In the genomic region with DNA sequence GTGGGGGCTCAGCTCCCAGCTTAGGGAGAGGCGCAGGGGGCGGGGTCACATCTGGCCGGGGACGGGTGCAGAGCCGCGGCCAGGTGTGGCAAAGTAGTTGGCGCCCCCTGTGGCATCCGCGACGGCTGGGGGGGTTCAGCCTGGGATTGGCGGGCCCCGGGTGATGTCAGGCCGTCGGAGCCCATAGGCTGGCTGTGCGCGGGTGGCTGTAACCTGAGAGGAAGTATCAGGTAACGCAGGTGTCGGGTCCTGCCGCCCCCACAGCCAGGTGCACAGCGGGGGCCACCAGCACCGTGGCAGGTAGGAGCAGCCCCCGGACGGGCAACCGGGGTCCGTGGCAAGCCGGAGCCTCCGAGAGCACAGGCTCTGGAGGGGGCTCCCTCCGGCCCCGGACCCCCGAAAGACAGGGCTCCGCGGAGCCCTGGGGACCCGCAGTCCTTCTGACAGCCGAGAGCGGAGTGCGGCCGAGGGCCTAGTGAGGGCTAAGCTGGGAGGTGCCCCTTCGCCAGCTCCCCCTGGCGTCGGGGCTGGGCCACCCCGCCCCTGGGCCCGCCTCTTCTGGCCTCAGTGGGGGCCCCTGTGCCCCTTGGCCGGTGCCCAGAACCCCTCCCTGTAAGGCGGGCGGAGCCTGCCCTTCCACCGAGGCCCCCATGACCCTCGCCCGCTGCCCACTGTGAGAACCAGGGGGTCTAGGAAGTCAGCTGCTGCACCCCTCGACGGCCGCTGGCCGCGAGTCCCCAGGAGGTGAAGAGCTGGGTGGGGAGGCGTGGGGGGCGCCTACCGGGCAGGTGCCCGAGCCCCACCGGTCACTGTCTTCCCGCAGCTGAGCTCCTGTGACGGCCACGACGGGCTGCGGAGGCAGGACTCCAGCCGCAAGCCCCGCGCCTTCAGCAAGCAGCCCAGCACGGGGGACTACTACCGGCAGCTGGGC, we compare ENCODE assay signal across 1 cellular context.
TF ChIP-seq lines count a peak whose summit lies in the region.

No MANE protein-coding gene starts in this region.

TF ChIP-seq in HepG2, 621 proteins besides CTCF, POLR2A, EP300 and RAD21 (continued from another document and continues in another):
- TF ChIP-seq ZBTB40 (IDR thresholded peaks at IDR 0.05) = no peak
- TF ChIP-seq ZBTB40 (CRISPR knock-in tag; IDR thresholded peaks at IDR 0.05) = no peak
- TF ChIP-seq NR2F6 (IDR thresholded peaks at IDR 0.05) = peak; percentile 56
- TF ChIP-seq NR2F6 (CRISPR knock-in tag; IDR thresholded peaks at IDR 0.05) = peak; percentile 71; the same call in 1 of the 2 replicates
- no peak for TF ChIP-seq BRF2 (CRISPR knock-in tag; IDR thresholded peaks at IDR 0.05)
- TF ChIP-seq SOX13 (IDR thresholded peaks at IDR 0.05) = no peak
- TF ChIP-seq SOX13 (CRISPR knock-in tag; conservative IDR thresholded peaks at IDR 0.05 in 1 of 2, IDR thresholded peaks at IDR 0.05 in 1 of 2) = peak in 1 of 2 experiments; percentile 39; a peak in 1 of 4 replicates
- no peak for TF ChIP-seq DMAP1 (CRISPR knock-in tag; IDR thresholded peaks at IDR 0.05)
- TF ChIP-seq HNRNPL (IDR thresholded peaks at IDR 0.05; ENCODE audit: low read depth, low read length) = peak; percentile 99
- TF ChIP-seq ZNF782 (CRISPR knock-in tag; IDR thresholded peaks at IDR 0.05; ENCODE audit: borderline replicate concordance) = no peak
- TF ChIP-seq, protein P1, sequence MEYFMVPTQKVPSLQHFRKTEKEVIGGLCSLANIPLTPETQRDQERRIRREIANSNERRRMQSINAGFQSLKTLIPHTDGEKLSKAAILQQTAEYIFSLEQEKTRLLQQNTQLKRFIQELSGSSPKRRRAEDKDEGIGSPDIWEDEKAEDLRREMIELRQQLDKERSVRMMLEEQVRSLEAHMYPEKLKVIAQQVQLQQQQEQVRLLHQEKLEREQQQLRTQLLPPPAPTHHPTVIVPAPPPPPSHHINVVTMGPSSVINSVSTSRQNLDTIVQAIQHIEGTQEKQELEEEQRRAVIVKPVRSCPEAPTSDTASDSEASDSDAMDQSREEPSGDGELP (IDR thresholded peaks at IDR 0.05; ENCODE audit: borderline replicate concordance, low read depth) = peak; percentile 26; the same call in 1 of the 2 replicates
- TF ChIP-seq ZNF343 (CRISPR knock-in tag; IDR thresholded peaks at IDR 0.05) = peak; percentile 75; the same call in 1 of the 2 replicates
- 0 out of 2 replicates have a peak, but pooled peaks have one; percentile 59 for TF ChIP-seq SAFB2 (CRISPR knock-in tag; IDR thresholded peaks at IDR 0.05; ENCODE audit: borderline replicate concordance, low read depth)
- no peak; the same call in 1 of the 2 replicates for TF ChIP-seq FIP1L1 (IDR thresholded peaks at IDR 0.05; ENCODE audit: borderline replicate concordance, insufficient read depth, low read depth, low read length)
- peak; percentile 51; the same call in 1 of the 2 replicates for TF ChIP-seq MYC (CRISPR knock-in tag; IDR thresholded peaks at IDR 0.05; ENCODE audit: borderline replicate concordance)
- TF ChIP-seq ZNF674 (CRISPR knock-in tag; IDR thresholded peaks at IDR 0.05; ENCODE audit: low read depth) = no peak
- TF ChIP-seq GFI1 (CRISPR knock-in tag; IDR thresholded peaks at IDR 0.05; ENCODE audit: borderline replicate concordance) = no peak; the same call in 1 of the 2 replicates
- TF ChIP-seq, protein P2, sequence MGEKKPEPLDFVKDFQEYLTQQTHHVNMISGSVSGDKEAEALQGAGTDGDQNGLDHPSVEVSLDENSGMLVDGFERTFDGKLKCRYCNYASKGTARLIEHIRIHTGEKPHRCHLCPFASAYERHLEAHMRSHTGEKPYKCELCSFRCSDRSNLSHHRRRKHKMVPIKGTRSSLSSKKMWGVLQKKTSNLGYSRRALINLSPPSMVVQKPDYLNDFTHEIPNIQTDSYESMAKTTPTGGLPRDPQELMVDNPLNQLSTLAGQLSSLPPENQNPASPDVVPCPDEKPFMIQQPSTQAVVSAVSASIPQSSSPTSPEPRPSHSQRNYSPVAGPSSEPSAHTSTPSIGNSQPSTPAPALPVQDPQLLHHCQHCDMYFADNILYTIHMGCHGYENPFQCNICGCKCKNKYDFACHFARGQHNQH (CRISPR knock-in tag; IDR thresholded peaks at IDR 0.05) = 0 out of 2 replicates have a peak, but pooled peaks have one; percentile 12
- TF ChIP-seq, protein P3, sequence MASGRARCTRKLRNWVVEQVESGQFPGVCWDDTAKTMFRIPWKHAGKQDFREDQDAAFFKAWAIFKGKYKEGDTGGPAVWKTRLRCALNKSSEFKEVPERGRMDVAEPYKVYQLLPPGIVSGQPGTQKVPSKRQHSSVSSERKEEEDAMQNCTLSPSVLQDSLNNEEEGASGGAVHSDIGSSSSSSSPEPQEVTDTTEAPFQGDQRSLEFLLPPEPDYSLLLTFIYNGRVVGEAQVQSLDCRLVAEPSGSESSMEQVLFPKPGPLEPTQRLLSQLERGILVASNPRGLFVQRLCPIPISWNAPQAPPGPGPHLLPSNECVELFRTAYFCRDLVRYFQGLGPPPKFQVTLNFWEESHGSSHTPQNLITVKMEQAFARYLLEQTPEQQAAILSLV (CRISPR knock-in tag; IDR thresholded peaks at IDR 0.05; ENCODE audit: borderline replicate concordance) = peak; percentile 73; the same call in 1 of the 2 replicates
- TF ChIP-seq ATM (IDR thresholded peaks at IDR 0.05; ENCODE audit: borderline replicate concordance) = no peak
- TF ChIP-seq, protein P4, sequence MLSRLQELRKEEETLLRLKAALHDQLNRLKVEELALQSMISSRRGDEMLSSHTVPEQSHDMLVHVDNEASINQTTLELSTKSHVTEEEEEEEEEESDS (CRISPR knock-in tag; IDR thresholded peaks at IDR 0.05; ENCODE audit: borderline replicate concordance) = no peak
- peak; percentile 75; the same call in 1 of the 2 replicates for TF ChIP-seq ZMYM2 (CRISPR knock-in tag; IDR thresholded peaks at IDR 0.05)
- TF ChIP-seq HBP1 (CRISPR knock-in tag; IDR thresholded peaks at IDR 0.05; ENCODE audit: low read depth) = no peak
- TF ChIP-seq, protein P5, sequence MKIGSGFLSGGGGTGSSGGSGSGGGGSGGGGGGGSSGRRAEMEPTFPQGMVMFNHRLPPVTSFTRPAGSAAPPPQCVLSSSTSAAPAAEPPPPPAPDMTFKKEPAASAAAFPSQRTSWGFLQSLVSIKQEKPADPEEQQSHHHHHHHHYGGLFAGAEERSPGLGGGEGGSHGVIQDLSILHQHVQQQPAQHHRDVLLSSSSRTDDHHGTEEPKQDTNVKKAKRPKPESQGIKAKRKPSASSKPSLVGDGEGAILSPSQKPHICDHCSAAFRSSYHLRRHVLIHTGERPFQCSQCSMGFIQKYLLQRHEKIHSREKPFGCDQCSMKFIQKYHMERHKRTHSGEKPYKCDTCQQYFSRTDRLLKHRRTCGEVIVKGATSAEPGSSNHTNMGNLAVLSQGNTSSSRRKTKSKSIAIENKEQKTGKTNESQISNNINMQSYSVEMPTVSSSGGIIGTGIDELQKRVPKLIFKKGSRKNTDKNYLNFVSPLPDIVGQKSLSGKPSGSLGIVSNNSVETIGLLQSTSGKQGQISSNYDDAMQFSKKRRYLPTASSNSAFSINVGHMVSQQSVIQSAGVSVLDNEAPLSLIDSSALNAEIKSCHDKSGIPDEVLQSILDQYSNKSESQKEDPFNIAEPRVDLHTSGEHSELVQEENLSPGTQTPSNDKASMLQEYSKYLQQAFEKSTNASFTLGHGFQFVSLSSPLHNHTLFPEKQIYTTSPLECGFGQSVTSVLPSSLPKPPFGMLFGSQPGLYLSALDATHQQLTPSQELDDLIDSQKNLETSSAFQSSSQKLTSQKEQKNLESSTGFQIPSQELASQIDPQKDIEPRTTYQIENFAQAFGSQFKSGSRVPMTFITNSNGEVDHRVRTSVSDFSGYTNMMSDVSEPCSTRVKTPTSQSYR (CRISPR knock-in tag; IDR thresholded peaks at IDR 0.05; ENCODE audit: borderline replicate concordance) = no peak
- TF ChIP-seq MEIS1 (CRISPR knock-in tag; IDR thresholded peaks at IDR 0.05; ENCODE audit: borderline replicate concordance) = 0 out of 2 replicates have a peak, but pooled peaks have one; percentile 54
- peak; percentile 67 for TF ChIP-seq SAP130 (CRISPR knock-in tag; IDR thresholded peaks at IDR 0.05; ENCODE audit: low read depth)
- 0 out of 2 replicates have a peak, but pooled peaks have one; percentile 18 for TF ChIP-seq MIER3 (CRISPR knock-in tag; IDR thresholded peaks at IDR 0.05; ENCODE audit: borderline replicate concordance)
- TF ChIP-seq PITX1 (CRISPR knock-in tag; IDR thresholded peaks at IDR 0.05) = peak; percentile 42; the same call in 1 of the 2 replicates
- TF ChIP-seq, protein P6, sequence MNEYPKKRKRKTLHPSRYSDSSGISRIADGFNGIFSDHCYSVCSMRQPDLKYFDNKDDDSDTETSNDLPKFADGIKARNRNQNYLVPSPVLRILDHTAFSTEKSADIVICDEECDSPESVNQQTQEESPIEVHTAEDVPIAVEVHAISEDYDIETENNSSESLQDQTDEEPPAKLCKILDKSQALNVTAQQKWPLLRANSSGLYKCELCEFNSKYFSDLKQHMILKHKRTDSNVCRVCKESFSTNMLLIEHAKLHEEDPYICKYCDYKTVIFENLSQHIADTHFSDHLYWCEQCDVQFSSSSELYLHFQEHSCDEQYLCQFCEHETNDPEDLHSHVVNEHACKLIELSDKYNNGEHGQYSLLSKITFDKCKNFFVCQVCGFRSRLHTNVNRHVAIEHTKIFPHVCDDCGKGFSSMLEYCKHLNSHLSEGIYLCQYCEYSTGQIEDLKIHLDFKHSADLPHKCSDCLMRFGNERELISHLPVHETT (CRISPR knock-in tag; conservative IDR thresholded peaks at IDR 0.05) = no peak
- no peak for TF ChIP-seq ZNF354B (CRISPR knock-in tag; IDR thresholded peaks at IDR 0.05)
- 0 out of 2 replicates have a peak, but pooled peaks have one; percentile 44 for TF ChIP-seq ZNF317 (CRISPR knock-in tag; IDR thresholded peaks at IDR 0.05)
- 0 out of 2 replicates have a peak, but pooled peaks have one; percentile 27 for TF ChIP-seq ZNF367 (CRISPR knock-in tag; IDR thresholded peaks at IDR 0.05; ENCODE audit: borderline replicate concordance)
- peak; percentile 65 for TF ChIP-seq ERF (CRISPR knock-in tag; IDR thresholded peaks at IDR 0.05)
- peak; percentile 63; the same call in 1 of the 2 replicates for TF ChIP-seq ARNT2 (CRISPR knock-in tag; IDR thresholded peaks at IDR 0.05; ENCODE audit: low read depth)
